23 cellular contexts compared by ENCODE assay signal in the genomic region with DNA sequence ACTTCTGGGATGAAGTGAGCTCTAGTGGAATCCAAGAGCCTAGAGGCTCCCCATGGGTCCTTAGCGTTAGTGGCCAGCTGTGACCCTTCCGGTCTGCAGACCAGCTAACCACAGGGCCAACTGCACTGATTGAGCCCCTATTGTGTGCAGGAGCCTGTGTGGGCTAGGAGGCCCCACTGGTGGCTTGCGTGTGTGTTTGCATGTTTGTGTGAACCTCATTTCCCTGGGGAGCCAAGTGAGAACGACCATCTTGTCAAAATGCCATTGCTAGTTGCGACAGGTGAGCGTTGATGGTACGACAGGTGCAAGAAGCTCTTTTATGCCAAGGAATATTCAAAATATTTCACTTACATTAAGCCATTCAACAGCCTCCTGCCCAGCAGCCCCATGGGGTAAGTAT. TPM values are rescaled to one million over a fixed set of nuclear protein-coding genes. Genes with fewer than 3 reads are reported as not detected.
DNase-seq lines count a peak whose midpoint lies in the region; ATAC-seq, FAIRE-seq and TF ChIP-seq lines count a peak whose summit lies in the region.
"Had no signal": no experiment of that assay in that cellular context is flagged by ENCODE, and none has a peak within 500 bp of the region (broad histone marks: within the 10 kb centered on the region; RNA-seq: fewer than 3 reads in every experiment).

No MANE protein-coding gene starts in this region.

- no peak overlapping the region for H4K8ac ChIP-seq in IMR-90 (ENCODE audit: low read depth in 2 of 2, low read length in 2 of 2)

- ATAC-seq in IMR-90 (ENCODE audit: low read depth) (no peak), GM12878 (peak; percentile 75), HG03039 (IDR thresholded peaks at IDR 0.05; ENCODE audit: unreplicated experiment) (no peak), PC-3 (no peak), HG03196 (IDR thresholded peaks at IDR 0.05; ENCODE audit: unreplicated experiment) (no peak)
- ATAC-seq: activated CD4-positive, alpha-beta T cell treated with anti-CD3 and anti-CD28 coated beads for 36 hours; HepG2; left cardiac atrium; T-helper 17 cell had no signal

- 83% methylated on average over 1 of the region's 7 CpGs; no CpG with 5 or more reads in 1 of the 2 experiments for WGBS in IMR-90 (ENCODE audit: extremely low coverage in 2 of 2, insufficient read length in 1 of 2), 2 experiments
- 26% methylated on average over 7 of the region's 7 CpGs for WGBS in GM12878 (ENCODE audit: insufficient coverage, insufficient replicate concordance, low lambda C conversion rate, missing lambda C conversion rate)
- 84 to 90% (median 86%) methylated on average over 7 of the region's 7 CpGs for WGBS in ovary, 3 donors

- no peaks in the 10 kb centered on the region for H3K27me3 Mint-ChIP-seq in osteocyte (ENCODE audit: unreplicated experiment)
- H3K27me3 Mint-ChIP-seq: activated CD4-positive, alpha-beta T cell treated with anti-CD3 and anti-CD28 coated beads for 36 hours; activated T-cell treated with anti-CD3 and anti-CD28 coated beads, Interleukin-2, amount 50 U/mL, for 24 hours had no signal

- dilution Hi-C loops in IMR-90 (cut with HindIII; ENCODE audit: low sequenced_read_pairs, unreplicated experiment): no loop called here

- H3K36me3 ChIP-seq in IMR-90 (ENCODE audit: control insufficient read depth, insufficient read depth, low read length) (no peaks in the 10 kb centered on the region), GM12878 (ENCODE audit: control insufficient read depth in 2 of 2, insufficient read depth in 2 of 2, low read length in 1 of 2) (no peaks in the 10 kb centered on the region), ovary (no peaks in the 10 kb centered on the region), PC-3 (ENCODE audit: low read depth, low read length) (no peaks in the 10 kb centered on the region)

- DNase-seq in GM12865 (ENCODE audit: low read depth) (peak; percentile 64), IMR-90 (no peak), GM12878 (ENCODE audit: low read depth, low spot score) (no peak), osteocyte (ENCODE audit: extremely low spot score, unreplicated experiment) (no peak), ovary (no peak), PC-3 (no peak)
- DNase-seq: activated CD4-positive, alpha-beta T cell treated with anti-CD3 and anti-CD28 coated beads for 36 hours; activated CD8-positive, alpha-beta memory T cell treated with anti-CD3 and anti-CD28 coated beads for 24 hours; activated T-cell treated with anti-CD3 and anti-CD28 coated beads, Interleukin-2, amount 50 U/mL, for 24 hours; Caco-2; left cardiac atrium; mesendoderm; naive B cell; nucleus accumbens; stimulated activated CD4-positive, alpha-beta T cell treated with anti-CD3 and anti-CD28 coated beads, Interleukin-2, amount 100 ng/mL, for 24 hours; T-helper 17 cell had no signal

- H2AFZ ChIP-seq in IMR-90 (replicated peaks; ENCODE audit: low read length, poor library complexity): no peak overlapping the region
- no peak overlapping the region; the same call in 1 of the 2 replicates for H2AFZ ChIP-seq in GM12878 (ENCODE audit: control insufficient read depth, low read depth, low read length)
- no peak overlapping the region for H2AFZ ChIP-seq in PC-3 (ENCODE audit: low read length)

- no peak overlapping the region; the same call in 1 of the 2 replicates for H3K14ac ChIP-seq in IMR-90 (replicated peaks; ENCODE audit: low read depth, low read length)

- peak overlapping the region; percentile 50 for H3K27ac Mint-ChIP-seq in osteocyte (ENCODE audit: unreplicated experiment)
- H3K27ac Mint-ChIP-seq: activated CD4-positive, alpha-beta T cell treated with anti-CD3 and anti-CD28 coated beads for 36 hours; activated T-cell treated with anti-CD3 and anti-CD28 coated beads, Interleukin-2, amount 50 U/mL, for 24 hours; brain had no signal

- H3K27me3 ChIP-seq in IMR-90 (ENCODE audit: control insufficient read depth, insufficient read depth, low read length) (no peaks in the 10 kb centered on the region), GM12878 (replicated peaks in 1 of 2; ENCODE audit: control insufficient read depth in 2 of 2, insufficient read depth in 2 of 2, low read length in 1 of 2) (no peaks in the 10 kb centered on the region), ovary (no peaks in the 10 kb centered on the region), PC-3 (ENCODE audit: low read length) (no peaks in the 10 kb centered on the region)

- TF ChIP-seq POLR2A in IMR-90 (IDR thresholded peaks at IDR 0.05; ENCODE audit: low read depth, low read length) (no peak), GM12878 (IDR thresholded peaks at IDR 0.05; ENCODE audit: low read depth, low read length) (no peak), ovary (IDR thresholded peaks at IDR 0.05) (no peak)

- SMC1A ChIA-PET in GM12878 (lab: Charles Lee; ENCODE audit: uncharacterized antibody, unreplicated experiment): interaction anchor here (0.7 to 2.2 kb wide), 6 partner anchors 9 to 108 kb away, joined by 3 to 8 read pairs (median 4); no protein-coding TSS in a partner anchor

- H4K5ac ChIP-seq in IMR-90 (ENCODE audit: low read depth, low read length): no peak overlapping the region

- H3K79me2 ChIP-seq in GM12878 (ENCODE audit: control insufficient read depth, insufficient read depth, low read length) (no peaks in the 10 kb centered on the region), PC-3 (ENCODE audit: low read length) (no peaks in the 10 kb centered on the region)

- no peak for TF ChIP-seq RAD21 in IMR-90 (IDR thresholded peaks at IDR 0.05; ENCODE audit: low read length)
- no peak for TF ChIP-seq RAD21 in GM12878 (IDR thresholded peaks at IDR 0.05; ENCODE audit: insufficient read depth, low read depth, low read length)

- no peak overlapping the region for H2BK5ac ChIP-seq in IMR-90 (ENCODE audit: low read depth, low read length, poor library complexity, severe bottlenecking)

- no peak overlapping the region for H2AK9ac ChIP-seq in IMR-90 (replicated peaks; ENCODE audit: low read depth, low read length, poor library complexity)

- peak overlapping the region; percentile 2 for H3K4ac ChIP-seq in IMR-90 (ENCODE audit: low read depth, low read length)

- peak overlapping the region; percentile 79 for H2AK5ac ChIP-seq in IMR-90 (ENCODE audit: low read depth, low read length)

- no peaks in the 10 kb centered on the region for H3K9me3 Mint-ChIP-seq in osteocyte (ENCODE audit: unreplicated experiment)

- no peaks in the 10 kb centered on the region for H3K79me1 ChIP-seq in IMR-90 (ENCODE audit: low read depth in 1 of 2, low read length in 2 of 2)

- no peak for FAIRE-seq in GM12878 (lab: Jason Lieb, UNC)
- FAIRE-seq: GM12892, HepG2 had no signal

- CTCF ChIA-PET in IMR-90 (lab: Yijun Ruan, JAX): no interaction called here
- CTCF ChIA-PET in GM12878 (lab: Yijun Ruan, JAX): interaction anchor here (0.8 to 1.9 kb wide), 3 partner anchors 37 to 306 kb away, joined by 3 to 6 read pairs (median 3); no protein-coding TSS in a partner anchor
- CTCF ChIA-PET in PC-3 (lab: Charles Lee): no interaction called here

- TF ChIP-seq CTCF in GM12865 (IDR thresholded peaks at IDR 0.05; ENCODE audit: insufficient read depth, low read depth, low read length, missing control alignments) (no peak), IMR-90 (conservative IDR thresholded peaks at IDR 0.05; ENCODE audit: low read depth, low read length) (no peak), GM12878 (IDR thresholded peaks at IDR 0.05 in 2 of 3, conservative IDR thresholded peaks at IDR 0.05 in 1 of 3; ENCODE audit: control insufficient read depth in 2 of 3, extremely low read depth in 1 of 3, insufficient read depth in 1 of 3, low read depth in 3 of 3, low read length in 3 of 3) (no peak), osteocyte (IDR thresholded peaks at IDR 0.05) (no peak), ovary (IDR thresholded peaks at IDR 0.05) (no peak), PC-3 (conservative IDR thresholded peaks at IDR 0.05; ENCODE audit: low read depth, low read length) (no peak)

- H3K9ac ChIP-seq in IMR-90 (ENCODE audit: low read depth, low read length) (no peak overlapping the region), GM12878 (ENCODE audit: control insufficient read depth, insufficient read depth, low read length) (no peak overlapping the region), PC-3 (ENCODE audit: low read length) (no peak overlapping the region)

- BruUV-seq in IMR-90 (replicated peaks; lab: Mats Ljungman, UMichigan): no TSS peak
- BruUV-seq in GM12878 (replicated peaks; lab: Mats Ljungman, UMichigan): no TSS peak
- BruUV-seq in PC-3 (replicated peaks; lab: Mats Ljungman, UMichigan): no TSS peak

- intact Hi-C loops in IMR-90 (cut with micrococcal nuclease): no loop called here
- intact Hi-C loops in GM12878 (cut with micrococcal nuclease; ENCODE audit: unreplicated experiment): no loop called here
- intact Hi-C loops in ovary (cut with DNase I): no loop called here
- intact Hi-C loops in PC-3 (cut with micrococcal nuclease): no loop called here

- no peaks in the 10 kb centered on the region for H4K20me1 ChIP-seq in IMR-90 (ENCODE audit: insufficient read depth, low read length)
- H4K20me1 ChIP-seq in GM12878 (ENCODE audit: control insufficient read depth, insufficient read depth): no peaks in the 10 kb centered on the region
- no peaks in the 10 kb centered on the region for H4K20me1 ChIP-seq in PC-3 (ENCODE audit: low read length)

- H3K4me3 Mint-ChIP-seq in osteocyte (ENCODE audit: unreplicated experiment): no peak overlapping the region
- H3K4me3 Mint-ChIP-seq: activated CD4-positive, alpha-beta T cell treated with anti-CD3 and anti-CD28 coated beads for 36 hours; activated T-cell treated with anti-CD3 and anti-CD28 coated beads, Interleukin-2, amount 50 U/mL, for 24 hours; brain; naive B cell; T-helper 17 cell had no signal

- peak overlapping the region; percentile 47; the same call in 1 of the 2 replicates for H4K91ac ChIP-seq in IMR-90 (ENCODE audit: insufficient read depth, low read depth, low read length)

- H3K9me2 ChIP-seq in PC-3 (replicated peaks; ENCODE audit: low read length): no peaks in the 10 kb centered on the region

- H3K56ac ChIP-seq in IMR-90 (ENCODE audit: extremely low read depth, insufficient read depth, low read length): no peak overlapping the region

- H3K4me1 ChIP-seq in IMR-90 (ENCODE audit: control insufficient read depth, insufficient read depth, low read length): peaks cover 9% of the 10 kb centered on the region
- H3K4me1 ChIP-seq in GM12878 (ENCODE audit: control insufficient read depth, insufficient read depth, low read length): peaks cover 5% of the 10 kb centered on the region
- no peaks in the 10 kb centered on the region for H3K4me1 ChIP-seq in ovary (ENCODE audit: insufficient read depth)
- no peaks in the 10 kb centered on the region for H3K4me1 ChIP-seq in PC-3 (ENCODE audit: insufficient read depth, low read length)
- H3K4me1 ChIP-seq: Caco-2 had no signal

- H3K36me3 Mint-ChIP-seq in osteocyte (ENCODE audit: unreplicated experiment): no peaks in the 10 kb centered on the region

- no peak overlapping the region for H3K4me3 ChIP-seq in GM12865 (ENCODE audit: low read depth, low read length)
- no peak overlapping the region for H3K4me3 ChIP-seq in IMR-90 (ENCODE audit: insufficient read depth, low read depth, low read length)
- no peak overlapping the region for H3K4me3 ChIP-seq in GM12878
- no peak overlapping the region for H3K4me3 ChIP-seq in ovary
- H3K4me3 ChIP-seq in PC-3 (ENCODE audit: low read length): no peak overlapping the region
- H3K4me3 ChIP-seq: smooth muscle cell had no signal

- TF ChIP-seq EP300 in GM12878 (IDR thresholded peaks at IDR 0.05; ENCODE audit: borderline replicate concordance in 1 of 2, control insufficient read depth in 1 of 2, low read depth in 2 of 2, low read length in 2 of 2) (no peak), ovary (IDR thresholded peaks at IDR 0.05) (no peak)

- H3K27ac ChIP-seq in IMR-90 (ENCODE audit: insufficient read depth, low read length): no peak overlapping the region
- H3K27ac ChIP-seq in GM12878 (ENCODE audit: control insufficient read depth, insufficient read depth): no peak overlapping the region
- no peak overlapping the region for H3K27ac ChIP-seq in ovary
- no peak overlapping the region for H3K27ac ChIP-seq in PC-3 (ENCODE audit: low read length)
- H3K27ac ChIP-seq: HL-60 had no signal

- POLR2A ChIA-PET in IMR-90 (lab: Charles Lee; ENCODE audit: unreplicated experiment): no interaction called here
- POLR2A ChIA-PET in GM12878 (lab: Charles Lee): no interaction called here
- POLR2A ChIA-PET in PC-3 (lab: Charles Lee; ENCODE audit: unreplicated experiment): no interaction called here

- peaks cover 19% of the 10 kb centered on the region for H3K9me1 ChIP-seq in IMR-90 (ENCODE audit: insufficient read depth, low read length)

- H2BK20ac ChIP-seq in IMR-90 (ENCODE audit: low read depth, low read length): peak overlapping the region; percentile 9; the same call in 1 of the 2 replicates

- H3K23ac ChIP-seq in IMR-90 (ENCODE audit: low read depth, low read length): no peak overlapping the region

- H3K9me3 ChIP-seq in IMR-90 (ENCODE audit: control insufficient read depth, insufficient read depth, low read length) (peaks cover 3% of the 10 kb centered on the region; the same call in 1 of the 2 replicates), GM12878 (replicated peaks; ENCODE audit: control insufficient read depth, insufficient read depth, low read length) (peaks cover 9% of the 10 kb centered on the region; the same call in 2 of the 3 replicates), ovary (no peaks in the 10 kb centered on the region), PC-3 (ENCODE audit: low read length) (no peaks in the 10 kb centered on the region)

- no peak overlapping the region for H3K18ac ChIP-seq in IMR-90 (ENCODE audit: low read depth, low read length)

- RAD21 ChIA-PET in GM12878 (lab: Charles Lee; ENCODE audit: unreplicated experiment): interaction anchor here (0.7 kb wide), 1 partner anchor 60 kb away, joined by 3 read pairs; no protein-coding TSS in a partner anchor

- no peaks in the 10 kb centered on the region for H3F3A ChIP-seq in PC-3 (ENCODE audit: low read length, unreplicated experiment)

- in situ Hi-C loops in IMR-90 (cut with MboI; ENCODE audit: low sequenced_read_pairs) (no loop called here), GM12878 (cut with MboI) (no loop called here)

- H2BK120ac ChIP-seq in IMR-90 (ENCODE audit: low read depth, low read length): peak overlapping the region; percentile 57

- H2BK15ac ChIP-seq in IMR-90 (ENCODE audit: low read depth, low read length): peak overlapping the region; percentile 46; the same call in 2 of the 3 replicates

- H3K4me2 ChIP-seq in IMR-90 (ENCODE audit: low read depth, low read length) (no peak overlapping the region), GM12878 (ENCODE audit: control insufficient read depth, insufficient read depth) (no peak overlapping the region), PC-3 (ENCODE audit: low read length) (no peak overlapping the region)
- H3K4me2 ChIP-seq: smooth muscle cell had no signal

- H3K4me1 Mint-ChIP-seq in osteocyte (ENCODE audit: unreplicated experiment): peaks cover 37% of the 10 kb centered on the region
- H3K4me1 Mint-ChIP-seq: activated CD4-positive, alpha-beta T cell treated with anti-CD3 and anti-CD28 coated beads for 36 hours had no signal

RNA-seq across cellular contexts. Expression of a gene that starts 44.1 kb away (rescaled TPM):
- total RNA-seq in IMR-90 (2012; rRNA removed) (2.5 and 2.8 TPM in 2 replicates), GM12878 (2014; rRNA removed) (17.0 and 18.6 TPM in 2 replicates), GM12878 (2014; rRNA removed; fragmentation: Illumina TruSeq; extraction: Trizol) (20.3 and 20.4 TPM in 2 replicates), GM12878 (2021) (58.4 and 61.6 TPM in 2 replicates), osteocyte (0.83 and 0.94 TPM in 2 replicates), ovary (10 to 100 TPM in 1 of 7 donors, 1 to 10 TPM in 3, under 1 TPM in 3; 0.65 to 13.3 (median 2.3) TPM), PC-3 (2014; rRNA removed) (13.2 and 14.9 TPM in 2 replicates)
- polyA plus RNA-seq in IMR-90 (2012; rRNA removed) (3.3 and 3.8 TPM in 2 replicates), GM12878 (2011; rRNA removed) (11.0 and 12.7 TPM in 2 replicates), GM12878 (2014; fragmentation: Illumina TruSeq; extraction: Trizol) (22.7 and 27.0 TPM in 2 replicates), GM12878 (2014; fragmentation: Nextera tagmentation; extraction: Ambion mirVana) (1 to 10 TPM; 5.9 to 6.1 TPM), GM12878 (2014; rRNA removed) (19.6 and 20.7 TPM in 2 replicates), GM12878 (2016; fragmentation: Nextera tagmentation; extraction: Ambion mirVana) (1 to 10 TPM; 4.9 to 9.5 TPM), ovary (1 to 10 TPM in 1 of 2 donors, under 1 TPM in 1; 0.85 to 1.9 TPM)
- 2.2 and 3.2 TPM in 2 replicates for polyA plus RNA-seq in IMR-90 (2012; cell fraction: cytosol; rRNA removed)
- polyA plus RNA-seq in IMR-90 (2012; cell fraction: nucleus; rRNA removed; ENCODE audit: low replicate concordance): 13.5 and 13.8 TPM in 2 replicates
- 51.1 and 53.7 TPM in 2 replicates for total RNA-seq in GM12878 (2013; cell fraction: nucleolus; rRNA removed)
- 12.2 TPM for polyA plus RNA-seq in GM12878 (2011; ENCODE audit: low read depth)
- polyA plus RNA-seq in GM12878 (2011; cell fraction: cytosol; rRNA removed): 16.9 and 17.7 TPM in 2 replicates
- 24.0 and 29.2 TPM in 2 replicates for polyA plus RNA-seq in GM12878 (2011; cell fraction: nucleus; rRNA removed)
- polyA plus RNA-seq in GM12878 (2012): 19.6 TPM in 2 replicates
- polyA minus RNA-seq in GM12878 (2011; rRNA and poly(A)+ RNA removed): 42.2 and 53.6 TPM in 2 replicates
- polyA minus RNA-seq in GM12878 (2011; cell fraction: cytosol; rRNA and poly(A)+ RNA removed): 28.3 and 29.6 TPM in 2 replicates
- polyA minus RNA-seq in GM12878 (2011; cell fraction: nucleus; rRNA and poly(A)+ RNA removed): 13.7 and 27.7 TPM in 2 replicates
- polyA plus RNA-seq: HepG2 had no signal
